Comparison of ENCODE assay signal across 32 cellular contexts in the genomic region with DNA sequence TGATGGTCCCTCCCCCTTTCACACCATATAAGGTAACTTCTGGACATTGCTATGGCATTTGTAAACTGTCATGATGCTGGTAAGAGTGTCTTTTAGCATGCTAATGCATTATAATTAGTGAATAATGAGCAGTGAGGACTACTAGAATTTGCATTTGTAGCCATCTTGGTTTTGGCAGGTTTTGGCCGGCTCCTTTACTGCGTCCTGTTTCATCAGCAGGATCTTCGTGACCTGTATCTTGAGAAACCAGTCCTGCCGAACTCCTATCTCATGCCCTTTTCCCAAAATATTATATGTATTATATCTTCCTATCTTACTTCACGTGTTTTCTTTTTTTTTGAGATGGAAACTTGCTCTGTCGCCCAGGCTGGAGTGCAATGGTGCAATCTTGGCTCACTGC.
"Had no signal": no experiment of that assay in that cellular context is flagged by ENCODE, and none has a peak within 500 bp of the region (broad histone marks: within the 10 kb centered on the region; RNA-seq: fewer than 3 reads in every experiment).

No MANE protein-coding gene starts in this region.

- H3K4me2 ChIP-seq: PC-9 had no signal

- H2AFZ ChIP-seq: PC-9 had no signal

- H3K9me3 ChIP-seq: MG63, SJCRH30 had no signal

- H3K36me3 ChIP-seq: MG63, SJCRH30 had no signal

- DNase-seq: Kasumi-1, KG1, MG63, MV-4-11, NCI-H1092, NCI-H1105, NCI-H1417 treated with DMSO at 0.1 percent for 48 hours, NCI-H1436 treated with DMSO at 0.1 percent for 48 hours, NCI-H1694 treated with DMSO at 0.1 percent for 48 hours, NCI-H1930, NCI-H2029 treated with DMSO at 0.1 percent for 48 hours, NCI-H2081 treated with DMSO at 0.1 percent for 48 hours, NCI-H2107, NCI-H2171, NCI-H226, NCI-H446 treated with DMSO at 0.1 percent for 48 hours, NCI-H510A, NCI-H524, NCI-H526, NCI-H69, NCI-H748 treated with DMSO at 0.1 percent for 48 hours, NCI-H82, PC-9, SHP77, SIG-M5, SJCRH30, SW 1271 had no signal

- H3K27me3 ChIP-seq: MG63 had no signal

- ATAC-seq: Panc1, Right ventricle myocardium inferior, SK-N-SH treated with all-trans-retinoic acid at 6 μM for 48 hours had no signal

- H3K4me3 ChIP-seq: MG63, PC-9, SJCRH30, SK-N-MC had no signal

- H3K27ac ChIP-seq: PC-9, RWPE1, SJCRH30, SK-N-MC had no signal

- H3K4me1 ChIP-seq: SJCRH30 had no signal
